ENCODE assay signal across 13 cellular contexts in the genomic region with DNA sequence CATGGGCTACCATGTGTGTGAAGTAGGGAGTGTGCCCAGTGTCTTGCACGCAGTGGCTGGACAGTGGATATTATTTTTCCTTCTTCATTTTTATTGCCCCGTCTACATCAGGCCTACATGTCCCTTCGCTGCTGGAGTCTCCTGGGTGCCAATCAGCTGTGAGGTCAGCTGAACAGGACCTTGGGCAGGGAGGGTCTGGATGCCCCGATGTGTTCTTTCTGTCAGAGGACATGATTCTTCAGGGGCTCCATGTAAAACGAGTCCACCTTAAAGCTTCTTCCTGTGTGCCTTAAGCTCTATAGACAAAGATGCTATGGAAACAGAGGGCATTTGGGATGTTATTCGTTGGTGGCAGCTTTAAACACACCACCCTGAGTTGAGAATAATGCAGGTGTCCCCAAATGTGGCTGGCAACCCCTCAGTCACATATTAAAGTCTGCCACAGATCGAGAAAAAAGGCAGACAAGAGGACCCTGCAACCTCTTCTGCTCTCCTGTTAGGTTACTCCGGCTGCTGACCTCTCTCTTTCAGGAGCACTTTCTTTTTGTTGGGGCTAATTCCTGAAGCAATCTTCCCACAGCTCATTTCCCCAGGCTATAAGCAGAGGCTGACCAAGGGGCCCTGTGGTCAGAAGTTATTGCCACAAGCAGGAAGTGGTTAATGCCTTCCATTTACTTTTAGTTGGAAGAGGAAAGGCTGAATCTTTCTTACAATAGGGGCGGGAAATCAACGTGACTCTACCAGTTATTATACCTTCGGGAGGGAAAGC. TPM values are rescaled to one million over a fixed set of nuclear protein-coding genes. Genes with fewer than 3 reads are reported as not detected.
DNase-seq lines count a peak whose midpoint lies in the region; ATAC-seq lines count a peak whose summit lies in the region.
"Had no signal": no experiment of that assay in that cellular context is flagged by ENCODE, and none has a peak within 500 bp of the region (broad histone marks: within the 10 kb centered on the region; RNA-seq: fewer than 3 reads in every experiment).

No MANE protein-coding gene starts in this region.

- H3K4me1 Mint-ChIP-seq in activated CD4-positive, alpha-beta memory T cell treated with anti-CD3 and anti-CD28 coated beads, Interleukin-2, amount 10 ng/mL, durations not matched to agents 7 days and 5 days = peaks cover 5% of the 10 kb centered on the region

- 77 to 90% methylated on average over 8 to 9 of the region's 11 CpGs for WGBS in mesodermal cell (ENCODE audit: insufficient coverage in 2 of 2), 2 experiments

- CTCF ChIA-PET in activated CD4-positive, alpha-beta memory T cell treated with anti-CD3 and anti-CD28 coated beads, Interleukin-2, amount 10 ng/mL, durations not matched to agents 7 days and 5 days (lab: Charles Lee) = interaction anchor here (1.0 kb wide), 1 partner anchor 721 kb away, joined by 3 read pairs; no protein-coding TSS in a partner anchor

- no peaks in the 10 kb centered on the region for H3K36me3 Mint-ChIP-seq in activated CD4-positive, alpha-beta memory T cell treated with anti-CD3 and anti-CD28 coated beads, Interleukin-2, amount 10 ng/mL, durations not matched to agents 7 days and 5 days (ENCODE audit: low read depth)
- H3K36me3 Mint-ChIP-seq: T-cell had no signal

- DNase-seq in EH (ENCODE audit: low read depth) (peak; percentile 81), UCSD-AML1 (lab: John Stamatoyannopoulos, UW; ENCODE audit: unreplicated experiment) (peak; percentile 25), NCI-H2107 treated with DMSO at 0.1 percent for 48 hours (lab: John Stamatoyannopoulos, UW; ENCODE audit: unreplicated experiment) (no peak), anterior cingulate cortex (lab: John Stamatoyannopoulos, UW) (no peak)
- no peak for DNase-seq in activated CD4-positive, alpha-beta memory T cell treated with anti-CD3 and anti-CD28 coated beads, Interleukin-2, amount 10 ng/mL, durations not matched to agents 7 days and 5 days
- DNase-seq in NK-92 treated with Interleukin-12 subunit alpha and Interleukin-12 subunit beta, amount 100 ng/mL, for 24 hours (lab: John Stamatoyannopoulos, UW) = no peak
- DNase-seq: activated CD8-positive, alpha-beta memory T cell treated with anti-CD3 and anti-CD28 coated beads, Interleukin-2, amount 50 U/mL, for 48 hours; CD4-positive, alpha-beta T cell; gastrocnemius medialis; stimulated activated CD4-positive, alpha-beta T cell treated with anti-CD3 and anti-CD28 coated beads, Interleukin-1b, Interleukin-23, amount 100 ng/mL, for 48 hours; T-cell had no signal

- H3K27me3 Mint-ChIP-seq in activated CD4-positive, alpha-beta memory T cell treated with anti-CD3 and anti-CD28 coated beads, Interleukin-2, amount 10 ng/mL, durations not matched to agents 7 days and 5 days = peaks cover 53% of the 10 kb centered on the region

- peaks cover 19% of the 10 kb centered on the region for H3K4me1 ChIP-seq in mesodermal cell (ENCODE audit: control insufficient read depth, insufficient read depth, low read length, poor library complexity, severe bottlenecking)

- POLR2A ChIA-PET in activated CD4-positive, alpha-beta memory T cell treated with anti-CD3 and anti-CD28 coated beads, Interleukin-2, amount 10 ng/mL, durations not matched to agents 7 days and 5 days (lab: Charles Lee) = no interaction called here

- no peak overlapping the region for H3K4me3 Mint-ChIP-seq in activated CD4-positive, alpha-beta memory T cell treated with anti-CD3 and anti-CD28 coated beads, Interleukin-2, amount 10 ng/mL, durations not matched to agents 7 days and 5 days
- H3K4me3 Mint-ChIP-seq: CD4-positive, alpha-beta T cell; T-cell had no signal

- H3K9me3 Mint-ChIP-seq in activated CD4-positive, alpha-beta memory T cell treated with anti-CD3 and anti-CD28 coated beads, Interleukin-2, amount 10 ng/mL, durations not matched to agents 7 days and 5 days = no peaks in the 10 kb centered on the region
- H3K9me3 Mint-ChIP-seq: CD4-positive, alpha-beta T cell had no signal

- peak; percentile 8 for ATAC-seq in HG03442 (IDR thresholded peaks at IDR 0.05; ENCODE audit: unreplicated experiment)
- ATAC-seq: gastrocnemius medialis, T-cell had no signal

- H3K27ac ChIP-seq in mesodermal cell (ENCODE audit: low read depth, low read length, severe bottlenecking) = peak overlapping the region; percentile 62
- H3K27ac ChIP-seq: gastrocnemius medialis had no signal

- no peaks in the 10 kb centered on the region for H3K9me3 ChIP-seq in mesodermal cell (ENCODE audit: control insufficient read depth, low read length)
- H3K9me3 ChIP-seq: gastrocnemius medialis had no signal

- no peak overlapping the region for H3K27ac Mint-ChIP-seq in activated CD4-positive, alpha-beta memory T cell treated with anti-CD3 and anti-CD28 coated beads, Interleukin-2, amount 10 ng/mL, durations not matched to agents 7 days and 5 days
- H3K27ac Mint-ChIP-seq: CD4-positive, alpha-beta T cell; T-cell had no signal

- no peak overlapping the region for H3K4me3 ChIP-seq in mesodermal cell (ENCODE audit: extremely low read depth, insufficient read depth, low read length, poor library complexity, severe bottlenecking)
- H3K4me3 ChIP-seq: gastrocnemius medialis had no signal

- H3K36me3 ChIP-seq in mesodermal cell (ENCODE audit: control insufficient read depth, insufficient read depth, low read length) = no peaks in the 10 kb centered on the region
- H3K36me3 ChIP-seq: gastrocnemius medialis had no signal

RNA-seq across cellular contexts. Expression of gene GREB1, which starts 20.0 kb away (rescaled TPM):
- polyA plus RNA-seq in mesodermal cell (2013, experiment 1 of 2) = 19.7 TPM
- polyA plus RNA-seq in mesodermal cell (2013, experiment 2 of 2) = 15.9 TPM
- under 1 TPM; 0.13 to 0.33 TPM for total RNA-seq in activated CD4-positive, alpha-beta memory T cell treated with anti-CD3 and anti-CD28 coated beads, Interleukin-2, amount 10 ng/mL, durations not matched to agents 7 days and 5 days

Comparison
In these comparisons a context has a peak if more than half of its experiments do, and no peak if none do; other contexts are left out.
1. DNase-seq: peak in EH (single experiment) and UCSD-AML1 (single experiment); none in NCI-H2107 treated with DMSO at 0.1 percent for 48 hours (single experiment), activated CD4-positive, alpha-beta memory T cell treated with anti-CD3 and anti-CD28 coated beads, Interleukin-2, amount 10 ng/mL, durations not matched to agents 7 days and 5 days (single experiment), anterior cingulate cortex (0 of 58) and NK-92 treated with Interleukin-12 subunit alpha and Interleukin-12 subunit beta, amount 100 ng/mL, for 24 hours (single experiment).